7 cellular contexts compared by ENCODE assay signal in the genomic region with DNA sequence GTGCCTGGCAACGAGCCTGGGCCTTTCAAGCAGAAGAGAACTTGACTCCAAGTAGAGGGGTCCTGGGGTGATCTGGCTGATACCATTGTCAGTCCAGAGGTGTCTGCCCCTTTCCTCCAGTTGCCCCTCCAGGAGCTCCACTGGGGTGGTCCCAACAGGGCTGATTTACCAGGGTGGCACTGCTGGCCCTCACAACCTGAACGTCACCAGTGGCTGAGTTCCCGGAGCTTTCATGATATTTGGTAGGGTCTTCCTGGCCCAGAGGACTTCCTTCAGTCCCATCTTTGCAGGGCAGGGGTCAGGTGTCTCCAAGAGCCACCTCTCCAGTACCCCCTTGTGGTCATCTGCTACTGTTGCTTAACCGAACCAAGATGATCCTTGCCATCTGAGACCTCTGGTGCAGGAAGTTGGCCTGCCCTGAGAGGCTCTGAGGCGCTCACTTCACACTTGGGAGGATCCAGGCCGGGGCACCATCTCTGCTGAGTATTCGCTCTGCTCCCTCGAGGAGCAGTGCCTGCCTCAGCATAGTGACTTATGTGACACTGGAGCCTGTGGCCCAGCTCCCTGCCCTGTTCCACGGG. TPM values are rescaled to one million over a fixed set of nuclear protein-coding genes. Genes with fewer than 3 reads are reported as not detected.
A peak's percentile ranks its signal among the peaks of the same experiment; 100 is the strongest.
DNase-seq lines count a peak whose midpoint lies in the region; ATAC-seq and TF ChIP-seq lines count a peak whose summit lies in the region.

No MANE protein-coding gene starts in this region.

- H3K56ac ChIP-seq in IMR-90 (ENCODE audit: extremely low read depth, insufficient read depth, low read length): no peak overlapping the region

- no peak for TF ChIP-seq POLR2A in IMR-90 (IDR thresholded peaks at IDR 0.05; ENCODE audit: low read depth, low read length)

- no peaks in the 10 kb centered on the region for H3K27me3 ChIP-seq in IMR-90 (ENCODE audit: control insufficient read depth, insufficient read depth, low read length)

- peaks cover 51% of the 10 kb centered on the region for H3K36me3 Mint-ChIP-seq in activated B cell treated with CpG ODN at 0.5 μM for 24 hours (ENCODE audit: low read depth)

- H2AK9ac ChIP-seq in IMR-90 (replicated peaks; ENCODE audit: low read depth, low read length, poor library complexity): peak overlapping the region; percentile 76

- no peak overlapping the region for H3K18ac ChIP-seq in IMR-90 (ENCODE audit: low read depth, low read length)

- CTCF ChIA-PET in IMR-90 (lab: Yijun Ruan, JAX) (no interaction called here), activated B cell treated with CpG ODN at 0.5 μM for 24 hours (lab: Charles Lee) (interaction anchor here (0.6 to 4.5 kb wide), 6 partner anchors 14 to 183 kb away, joined by 3 to 42 read pairs (median 4); a partner anchor contains a TSS)

- ATAC-seq in IMR-90 (ENCODE audit: low read depth) (no peak), activated B cell treated with CpG ODN at 0.5 μM for 24 hours (ENCODE audit: low read depth) (no peak), sciatic nerve (peak; percentile 2), HG03095 (IDR thresholded peaks at IDR 0.05; ENCODE audit: unreplicated experiment) (no peak), GM21360 (IDR thresholded peaks at IDR 0.05; ENCODE audit: unreplicated experiment) (no peak)

- H3K4me2 ChIP-seq in IMR-90 (ENCODE audit: low read depth, low read length): no peak overlapping the region

- H2AFZ ChIP-seq in IMR-90 (replicated peaks; ENCODE audit: low read length, poor library complexity): no peak overlapping the region

- no peak overlapping the region for H4K91ac ChIP-seq in IMR-90 (ENCODE audit: insufficient read depth, low read depth, low read length)

- 0 out of 2 replicates have a peak, but pooled peaks cover 2% of the 10 kb centered on the region for H3K9me1 ChIP-seq in IMR-90 (ENCODE audit: insufficient read depth, low read length)

- H3K4me3 Mint-ChIP-seq in activated B cell treated with CpG ODN at 0.5 μM for 24 hours: peak overlapping the region; percentile 96

- no peak overlapping the region for H2BK20ac ChIP-seq in IMR-90 (ENCODE audit: low read depth, low read length)

- H3K4me3 ChIP-seq in IMR-90 (ENCODE audit: insufficient read depth, low read depth, low read length): no peak overlapping the region
- H3K4me3 ChIP-seq in fibroblast of mammary gland (ENCODE audit: control insufficient read depth, low read depth, low read length): no peak overlapping the region

- H2AK5ac ChIP-seq in IMR-90 (ENCODE audit: low read depth, low read length): no peak overlapping the region

- H3K4me1 Mint-ChIP-seq in activated B cell treated with CpG ODN at 0.5 μM for 24 hours: peaks cover 63% of the 10 kb centered on the region

- TF ChIP-seq CTCF in IMR-90 (conservative IDR thresholded peaks at IDR 0.05; ENCODE audit: low read depth, low read length) (peak; percentile 39), activated B cell treated with CpG ODN at 0.5 μM for 24 hours (IDR thresholded peaks at IDR 0.05) (no peak), fibroblast of mammary gland (conservative IDR thresholded peaks at IDR 0.05; ENCODE audit: control insufficient read depth, insufficient read depth, low read depth, low read length) (peak; percentile 36)

- TF ChIP-seq RAD21 in IMR-90 (IDR thresholded peaks at IDR 0.05; ENCODE audit: low read length): peak; percentile 26; the same call in 1 of the 2 replicates

- H4K20me1 ChIP-seq in IMR-90 (ENCODE audit: insufficient read depth, low read length): peaks cover 5% of the 10 kb centered on the region

- no peaks in the 10 kb centered on the region for H3K9me3 Mint-ChIP-seq in activated B cell treated with CpG ODN at 0.5 μM for 24 hours

- H3K9ac ChIP-seq in IMR-90 (ENCODE audit: low read depth, low read length): no peak overlapping the region

- in situ Hi-C loops in IMR-90 (cut with MboI; ENCODE audit: low sequenced_read_pairs): no loop called here

- H2BK120ac ChIP-seq in IMR-90 (ENCODE audit: low read depth, low read length): no peak overlapping the region

- intact Hi-C loops in IMR-90 (cut with micrococcal nuclease) (loop anchor here (5.0 kb wide), 1 partner anchor 269 kb away; no protein-coding TSS in a partner anchor), activated B cell treated with CpG ODN at 0.5 μM for 24 hours (cut with micrococcal nuclease) (loop anchor here (5.0 kb wide), 3 partner anchors 219 to 811 kb away; a partner anchor contains a TSS), sciatic nerve (cut with DNase I) (no loop called here)

- peak overlapping the region; percentile 97 for H3K27ac Mint-ChIP-seq in activated B cell treated with CpG ODN at 0.5 μM for 24 hours

- H2BK5ac ChIP-seq in IMR-90 (ENCODE audit: low read depth, low read length, poor library complexity, severe bottlenecking): no peak overlapping the region

- H3K4me1 ChIP-seq in IMR-90 (ENCODE audit: control insufficient read depth, insufficient read depth, low read length): no peaks in the 10 kb centered on the region

- POLR2A ChIA-PET in IMR-90 (lab: Charles Lee; ENCODE audit: unreplicated experiment) (no interaction called here), activated B cell treated with CpG ODN at 0.5 μM for 24 hours (lab: Charles Lee) (interaction anchor here (0.6 to 11.3 kb wide), 22 partner anchors 9 to 937 kb away, joined by 3 to 295 read pairs (median 6); a partner anchor contains a TSS)

- H3K36me3 ChIP-seq in IMR-90 (ENCODE audit: control insufficient read depth, insufficient read depth, low read length): peaks cover 27% of the 10 kb centered on the region; the same call in 1 of the 2 replicates

- H2BK15ac ChIP-seq in IMR-90 (ENCODE audit: low read depth, low read length): no peak overlapping the region

- H4K5ac ChIP-seq in IMR-90 (ENCODE audit: low read depth, low read length): no peak overlapping the region

- peaks cover 0 to 21% of the 10 kb centered on the region in 2 experiments; a peak in 1 of 4 replicates for H3K79me1 ChIP-seq in IMR-90 (ENCODE audit: low read depth in 1 of 2, low read length in 2 of 2)

- WGBS in IMR-90 (ENCODE audit: extremely low coverage in 2 of 2, insufficient read length in 1 of 2), 2 experiments: 83% methylated on average over 1 of the region's 9 CpGs; no CpG with 5 or more reads in 1 of the 2 experiments

- peak; percentile 81 for DNase-seq in ELF-1 (ENCODE audit: low read depth, low spot score)
- DNase-seq in IMR-90: no peak
- DNase-seq in activated B cell treated with CpG ODN at 0.5 μM for 24 hours: no peak
- peak; percentile 51 for DNase-seq in fibroblast of mammary gland (ENCODE audit: low read depth)
- DNase-seq in sciatic nerve (ENCODE audit: low spot score): peak; percentile 54

- H4K8ac ChIP-seq in IMR-90 (ENCODE audit: low read depth in 2 of 2, low read length in 2 of 2): no peak overlapping the region

- no peak overlapping the region for H3K27ac ChIP-seq in IMR-90 (ENCODE audit: insufficient read depth, low read length)

- H3K27me3 Mint-ChIP-seq in activated B cell treated with CpG ODN at 0.5 μM for 24 hours: no peaks in the 10 kb centered on the region

- no peak overlapping the region for H3K14ac ChIP-seq in IMR-90 (replicated peaks; ENCODE audit: low read depth, low read length)

- no TSS peak for BruUV-seq in IMR-90 (replicated peaks; lab: Mats Ljungman, UMichigan)

- H3K9me3 ChIP-seq in IMR-90 (ENCODE audit: control insufficient read depth, insufficient read depth, low read length): no peaks in the 10 kb centered on the region

- dilution Hi-C loops in IMR-90 (cut with HindIII; ENCODE audit: low sequenced_read_pairs, unreplicated experiment): no loop called here

- H3K23ac ChIP-seq in IMR-90 (ENCODE audit: low read depth, low read length): no peak overlapping the region

- H3K4ac ChIP-seq in IMR-90 (ENCODE audit: low read depth, low read length): no peak overlapping the region

TF ChIP-seq in IMR-90, 13 proteins besides CTCF, POLR2A, EP300 and RAD21:
- TF ChIP-seq, protein P1, sequence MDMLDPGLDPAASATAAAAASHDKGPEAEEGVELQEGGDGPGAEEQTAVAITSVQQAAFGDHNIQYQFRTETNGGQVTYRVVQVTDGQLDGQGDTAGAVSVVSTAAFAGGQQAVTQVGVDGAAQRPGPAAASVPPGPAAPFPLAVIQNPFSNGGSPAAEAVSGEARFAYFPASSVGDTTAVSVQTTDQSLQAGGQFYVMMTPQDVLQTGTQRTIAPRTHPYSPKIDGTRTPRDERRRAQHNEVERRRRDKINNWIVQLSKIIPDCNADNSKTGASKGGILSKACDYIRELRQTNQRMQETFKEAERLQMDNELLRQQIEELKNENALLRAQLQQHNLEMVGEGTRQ (IDR thresholded peaks at IDR 0.05; ENCODE audit: low read depth, low read length): no peak
- peak; percentile 52; the same call in 1 of the 2 replicates for TF ChIP-seq CEBPB (IDR thresholded peaks at IDR 0.05; ENCODE audit: low read depth, low read length)
- peak; percentile 24; the same call in 1 of the 2 replicates for TF ChIP-seq SMC3 (IDR thresholded peaks at IDR 0.05; ENCODE audit: low read depth, low read length)

RNA-seq across cellular contexts. Expression of a gene that starts 3.5 kb away (rescaled TPM):
- total RNA-seq in IMR-90 (2012; rRNA removed): 4.5 and 4.7 TPM in 2 replicates
- 21.7 and 32.3 TPM in 2 replicates for polyA plus RNA-seq in IMR-90 (2012; rRNA removed)
- polyA plus RNA-seq in IMR-90 (2012; cell fraction: cytosol; rRNA removed): 8.2 and 17.9 TPM in 2 replicates
- polyA plus RNA-seq in IMR-90 (2012; cell fraction: nucleus; rRNA removed; ENCODE audit: low replicate concordance): 66.0 and 140 TPM in 2 replicates
- 404 and 421 TPM in 2 replicates for total RNA-seq in activated B cell treated with CpG ODN at 0.5 μM for 24 hours
- total RNA-seq in sciatic nerve: 20.7 TPM

RNA-seq across cellular contexts. Expression of a gene that starts 45.1 kb away (rescaled TPM):
- total RNA-seq in IMR-90 (2012; rRNA removed) (14.7 and 19.9 TPM in 2 replicates), activated B cell treated with CpG ODN at 0.5 μM for 24 hours (72.5 and 80.2 TPM in 2 replicates), sciatic nerve (54.3 TPM)
- polyA plus RNA-seq in IMR-90 (2012; rRNA removed): 30.8 and 30.9 TPM in 2 replicates
- polyA plus RNA-seq in IMR-90 (2012; cell fraction: cytosol; rRNA removed): 22.7 and 27.1 TPM in 2 replicates
- polyA plus RNA-seq in IMR-90 (2012; cell fraction: nucleus; rRNA removed; ENCODE audit: low replicate concordance): 97.1 and 101 TPM in 2 replicates

Comparison
In these comparisons a context has a peak if more than half of its experiments do, and no peak if none do; other contexts are left out.
1. DNase-seq: peak in ELF-1 (single experiment), fibroblast of mammary gland (single experiment) and sciatic nerve (single experiment); none in IMR-90 (single experiment) and activated B cell treated with CpG ODN at 0.5 μM for 24 hours (single experiment).
2. RNA of a gene that starts 3.5 kb away (total RNA-seq): 404 to 421 TPM in activated B cell treated with CpG ODN at 0.5 μM for 24 hours; 20.7 TPM in sciatic nerve (single experiment) and 4.5 to 4.7 TPM in IMR-90; every median in the first group is over 10 times any median in the second.